Comparison of ENCODE assay signal across 8 cellular contexts in genomic region chr16:787978-788398, GRCh38. TPM values are rescaled to one million over a fixed set of nuclear protein-coding genes. Genes with fewer than 3 reads are reported as not detected.
DNase-seq lines count a peak whose midpoint lies in the region; ATAC-seq, FAIRE-seq and TF ChIP-seq lines count a peak whose summit lies in the region.

A gene with protein sequence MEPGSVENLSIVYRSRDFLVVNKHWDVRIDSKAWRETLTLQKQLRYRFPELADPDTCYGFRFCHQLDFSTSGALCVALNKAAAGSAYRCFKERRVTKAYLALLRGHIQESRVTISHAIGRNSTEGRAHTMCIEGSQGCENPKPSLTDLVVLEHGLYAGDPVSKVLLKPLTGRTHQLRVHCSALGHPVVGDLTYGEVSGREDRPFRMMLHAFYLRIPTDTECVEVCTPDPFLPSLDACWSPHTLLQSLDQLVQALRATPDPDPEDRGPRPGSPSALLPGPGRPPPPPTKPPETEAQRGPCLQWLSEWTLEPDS (minus strand): TSS chr16:788381. CDS start chr16:787737, 644 bp downstream.

- H3K4me3 Mint-ChIP-seq in activated naive CD8-positive, alpha-beta T cell treated with anti-CD3 and anti-CD28 coated beads, Interleukin-2, amount 10 ng/mL, durations not matched to agents 7 days and 5 days = peak within 1 kb of the TSS; percentile 86

- no peaks in the 10 kb centered on the region for H3K27me3 Mint-ChIP-seq in activated naive CD8-positive, alpha-beta T cell treated with anti-CD3 and anti-CD28 coated beads, Interleukin-2, amount 10 ng/mL, durations not matched to agents 7 days and 5 days

- H3K4me1 ChIP-seq in kidney (ENCODE audit: control insufficient read depth in 1 of 2, insufficient read depth in 1 of 2, low read depth in 1 of 2, low read length in 2 of 2) (peaks cover 0 to 15% of the 10 kb centered on the region in 2 donors), stomach (peaks cover 26 to 53% (median 43%) of the 10 kb centered on the region in 4 donors)

- H3K9me3 Mint-ChIP-seq in activated naive CD8-positive, alpha-beta T cell treated with anti-CD3 and anti-CD28 coated beads, Interleukin-2, amount 10 ng/mL, durations not matched to agents 7 days and 5 days = no peaks in the 10 kb centered on the region

- H3K27ac ChIP-seq in kidney (ENCODE audit: low read depth in 2 of 2, low read length in 2 of 2) (no peak within 1 kb of the TSS), stomach (peak within 1 kb of the TSS; percentile 68 to 88 (median 79))

- peaks cover 9% of the 10 kb centered on the region for H3K4me1 Mint-ChIP-seq in activated naive CD8-positive, alpha-beta T cell treated with anti-CD3 and anti-CD28 coated beads, Interleukin-2, amount 10 ng/mL, durations not matched to agents 7 days and 5 days

- WGBS in stomach, 5 donors = 0 to 5% (median 1%) methylated on average over 4 to 45 of the region's 45 CpGs; no CpG with 5 or more reads in 1 of the 5 donors

- peaks cover 5% of the 10 kb centered on the region for H3K36me3 Mint-ChIP-seq in activated naive CD8-positive, alpha-beta T cell treated with anti-CD3 and anti-CD28 coated beads, Interleukin-2, amount 10 ng/mL, durations not matched to agents 7 days and 5 days

- no peak for FAIRE-seq in kidney (lab: Jason Lieb, UNC)

- H3K36me3 ChIP-seq in kidney (ENCODE audit: control insufficient read depth in 1 of 2, insufficient read depth in 2 of 2, low read length in 2 of 2) (no peaks in the 10 kb centered on the region), stomach (peaks cover 6 to 37% (median 28%) of the 10 kb centered on the region in 4 donors)

- no peak for TF ChIP-seq POLR2A in stomach (IDR thresholded peaks at IDR 0.05)

- POLR2A ChIA-PET in activated naive CD8-positive, alpha-beta T cell treated with anti-CD3 and anti-CD28 coated beads, Interleukin-2, amount 10 ng/mL, durations not matched to agents 7 days and 5 days (lab: Charles Lee) = interaction anchor here (0.7 to 1.3 kb wide), 9 partner anchors 12 to 221 kb away, joined by 3 to 7 read pairs (median 4); partner anchors contain the start of genes CIAO3, GNG13, METRN and METTL26

- TF ChIP-seq EP300 in stomach (IDR thresholded peaks at IDR 0.05) = no peak

- H3K9me3 ChIP-seq in kidney (ENCODE audit: control insufficient read depth in 1 of 2, low read length in 2 of 2) (no peaks in the 10 kb centered on the region), stomach (no peaks in the 10 kb centered on the region)

- H3K27ac Mint-ChIP-seq in activated naive CD8-positive, alpha-beta T cell treated with anti-CD3 and anti-CD28 coated beads, Interleukin-2, amount 10 ng/mL, durations not matched to agents 7 days and 5 days = peak within 1 kb of the TSS; percentile 86

- H3K9ac ChIP-seq in kidney (ENCODE audit: low read length in 2 of 2) = peak within 1 kb of the TSS; percentile 82 to 89

- intact Hi-C loops in kidney (cut with DNase I) (no loop called here), stomach (cut with DNase I; ENCODE audit: low total_unique reads) (no loop called here)

- TF ChIP-seq CTCF in kidney (IDR thresholded peaks at IDR 0.05; ENCODE audit: borderline replicate concordance, extremely low read depth, insufficient read depth) (no peak), stomach (IDR thresholded peaks at IDR 0.05) (no peak)

- DNase-seq in NCI-H748 (lab: John Stamatoyannopoulos, UW; ENCODE audit: unreplicated experiment) (peak; percentile 48), NCI-H748 treated with DMSO at 0.1 percent for 48 hours (lab: John Stamatoyannopoulos, UW) (no peak), kidney (no peak), stomach (no peak), medulla oblongata (ENCODE audit: extremely low spot score) (no peak), NOMO-1 treated with DMSO at 0.1 percent for 48 hours (lab: John Stamatoyannopoulos, UW; ENCODE audit: unreplicated experiment) (no peak)
- no peak for DNase-seq in activated naive CD8-positive, alpha-beta T cell treated with anti-CD3 and anti-CD28 coated beads, Interleukin-2, amount 10 ng/mL, durations not matched to agents 7 days and 5 days

- H3K4me3 ChIP-seq in kidney (ENCODE audit: low read length in 2 of 2) = peak within 1 kb of the TSS; percentile 81 to 87
- H3K4me3 ChIP-seq in stomach = peak within 1 kb of the TSS; percentile 92 to 99 (median 96)

- H3K27me3 ChIP-seq in stomach = peaks cover 0 to 4% (median 2%) of the 10 kb centered on the region in 3 donors

- peak; percentile 15 for ATAC-seq in HG03378 (IDR thresholded peaks at IDR 0.05; ENCODE audit: unreplicated experiment)
- peak; percentile 23 for ATAC-seq in activated naive CD8-positive, alpha-beta T cell treated with anti-CD3 and anti-CD28 coated beads, Interleukin-2, amount 10 ng/mL, durations not matched to agents 7 days and 5 days (ENCODE audit: low read depth)

RNA-seq across cellular contexts. Expression of the gene that starts here (rescaled TPM):
- total RNA-seq in activated naive CD8-positive, alpha-beta T cell treated with anti-CD3 and anti-CD28 coated beads, Interleukin-2, amount 10 ng/mL, durations not matched to agents 7 days and 5 days = 10 to 100 TPM; 25.1 to 26.6 TPM
- total RNA-seq in kidney (16.9 TPM), stomach (10 to 100 TPM in 4 of 5 donors, 1 to 10 TPM in 1; 9.0 to 43.7 (median 37.9) TPM)
- polyA plus RNA-seq in kidney (ENCODE audit: insufficient read depth, low read depth, low replicate concordance) (15.1 TPM), stomach (10 to 100 TPM; 16.4 to 22.9 (median 17.3) TPM)

Comparison
In these comparisons a context has a peak if more than half of its experiments do, and no peak if none do; other contexts are left out.
1. H3K27ac ChIP-seq: peak in stomach (5 of 5); none in kidney (0 of 2).